11 cellular contexts compared by ENCODE assay signal in the genomic region with DNA sequence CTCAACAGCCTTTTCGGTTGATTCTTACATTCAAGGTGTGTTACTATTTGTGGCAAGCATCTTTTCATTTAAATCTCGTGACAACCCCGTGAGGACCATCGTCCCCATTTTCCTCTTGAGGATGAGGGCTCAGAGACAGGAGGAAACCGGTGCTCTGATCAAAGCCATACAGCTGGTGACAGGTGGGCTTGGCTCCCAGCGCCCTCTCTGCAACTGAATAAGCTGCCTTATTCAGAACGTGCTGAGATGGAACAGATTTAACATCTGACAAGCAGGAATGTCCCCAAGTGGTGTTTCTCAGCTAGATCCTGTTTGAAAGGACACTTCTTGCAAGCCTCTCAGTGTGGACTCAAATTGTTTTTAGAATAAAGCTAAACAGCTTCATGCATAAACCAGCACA. TPM values are rescaled to one million over a fixed set of nuclear protein-coding genes. Genes with fewer than 3 reads are reported as not detected.
DNase-seq lines count a peak whose midpoint lies in the region; FAIRE-seq and TF ChIP-seq lines count a peak whose summit lies in the region.
"Had no signal": no experiment of that assay in that cellular context is flagged by ENCODE, and none has a peak within 500 bp of the region (broad histone marks: within the 10 kb centered on the region; RNA-seq: fewer than 3 reads in every experiment).

No MANE protein-coding gene starts in this region.

- H2BK15ac ChIP-seq in H1 (ENCODE audit: low read length), result no peak overlapping the region

- H2BK20ac ChIP-seq in H1 (ENCODE audit: low read length), result no peak overlapping the region

- H3K9me3 ChIP-seq in breast epithelium (no peaks in the 10 kb centered on the region), H1 (ENCODE audit: insufficient read depth in 2 of 2, low read depth in 1 of 2, low read length in 1 of 2) (no peaks in the 10 kb centered on the region)

- POLR2A ChIA-PET in MCF 10A (lab: Yijun Ruan, JAX) (interaction anchor here (0.7 to 2.1 kb wide), 7 partner anchors 9 to 297 kb away, joined by 3 to 14 read pairs (median 4); a partner anchor contains a TSS), H1 (lab: Charles Lee; ENCODE audit: partially characterized antibody) (interaction anchor here (0.9 to 2.2 kb wide), 5 partner anchors 10 to 34 kb away, joined by 3 to 10 read pairs (median 4); no protein-coding TSS in a partner anchor)

- no peaks in the 10 kb centered on the region for H3K23me2 ChIP-seq in H1 (ENCODE audit: low read depth, low read length)

- no peaks in the 10 kb centered on the region for H3K79me1 ChIP-seq in H1 (ENCODE audit: low read depth, low read length)

- H3K4me3 ChIP-seq in breast epithelium (peak overlapping the region in 1 of 3 donors; percentile 52), H1 (ENCODE audit: extremely low read depth in 1 of 4, insufficient read depth in 2 of 4, low read depth in 3 of 4, low read length in 4 of 4) (no peak overlapping the region), skin epidermis (peak overlapping the region in 4 of 7 experiments; percentile 2 to 44 (median 32))

- no peak overlapping the region for H3K23ac ChIP-seq in H1 (ENCODE audit: insufficient read length)

- H3K36me3 ChIP-seq in breast epithelium, result no peaks in the 10 kb centered on the region
- peaks cover 26 to 71% (median 58%) of the 10 kb centered on the region in 4 experiments for H3K36me3 ChIP-seq in H1 (ENCODE audit: control insufficient read depth in 2 of 4, insufficient read depth in 4 of 4, low read length in 3 of 4)

- no peak for FAIRE-seq in H1 (lab: Jason Lieb, UNC)

- H2AFZ ChIP-seq in H1 (ENCODE audit: low read length), result no peak overlapping the region

- H3K56ac ChIP-seq in H1 (replicated peaks; ENCODE audit: insufficient read length, low read depth, low read length), result no peak overlapping the region

- no peaks in the 10 kb centered on the region for H3K27me3 ChIP-seq in breast epithelium
- no peaks in the 10 kb centered on the region for H3K27me3 ChIP-seq in H1 (replicated peaks in 1 of 4; ENCODE audit: control insufficient read depth in 3 of 4, extremely low read depth in 1 of 4, insufficient read depth in 3 of 4, low read length in 3 of 4)

- TSS peak; percentile 80 for BruUV-seq in MCF 10A (replicated peaks; lab: Mats Ljungman, UMichigan)

- H3K4ac ChIP-seq in H1 (replicated peaks; ENCODE audit: insufficient read length, low read depth, low read length), result no peak overlapping the region

- 0 out of 2 replicates have a peak overlapping the region, but pooled peaks have one; percentile 57 for H4K8ac ChIP-seq in H1 (ENCODE audit: extremely low read depth, insufficient read depth, low read length)

- H2BK5ac ChIP-seq in H1 (ENCODE audit: low read depth, low read length), result no peak overlapping the region

- peak overlapping the region; percentile 69 for H3K4me3 Mint-ChIP-seq in MCF 10A (ENCODE audit: unreplicated experiment)
- H3K4me3 Mint-ChIP-seq: dendritic cell treated with granulocyte-macrophage colony-stimulating factor and Interleukin-4, amounts not matched to agents 40 ng/mL and 50 ng/mL, for 4 days had no signal

- 99% methylated on average over 7 of the region's 7 CpGs; no CpG with 5 or more reads in 1 of the 2 experiments for whole genome bisulfite sequencing in H1 (ENCODE audit: extremely low coverage in 1 of 2, insufficient coverage in 1 of 2, insufficient read length in 1 of 2, insufficient replicate concordance in 2 of 2, low coverage in 1 of 2, low lambda C conversion rate in 2 of 2, missing lambda C conversion rate in 1 of 2), 2 experiments

- no peak for TF ChIP-seq EP300 in H1 (IDR thresholded peaks at IDR 0.05; ENCODE audit: borderline replicate concordance in 1 of 2, low read depth in 2 of 2, low read length in 2 of 2)

- no peaks in the 10 kb centered on the region for H3K4me1 Mint-ChIP-seq in MCF 10A (ENCODE audit: insufficient read depth, unreplicated experiment)

- no peak overlapping the region for H3K4me2 ChIP-seq in H1 (ENCODE audit: insufficient read depth in 1 of 2, low read depth in 2 of 2, low read length in 2 of 2)
- H3K4me2 ChIP-seq: KMS-11 had no signal

- CTCF ChIA-PET in MCF 10A (lab: Yijun Ruan, JAX), result interaction anchor here (0.5 to 4.8 kb wide), 16 partner anchors 8 to 402 kb away, joined by 3 to 96 read pairs (median 4); no protein-coding TSS in a partner anchor
- CTCF ChIA-PET in H1 (lab: Charles Lee; ENCODE audit: partially characterized antibody), result interaction anchor here (0.7 to 10.5 kb wide), 9 partner anchors 10 to 449 kb away, joined by 3 to 192 read pairs (median 11); no protein-coding TSS in a partner anchor

- H4K5ac ChIP-seq in H1 (ENCODE audit: insufficient read length, low read depth, low read length), result no peak overlapping the region

- intact Hi-C loops in MCF 10A (cut with micrococcal nuclease), result no loop called here
- intact Hi-C loops in breast epithelium (cut with DNase I; ENCODE audit: low total_unique reads), result no loop called here

- no peak for DNase-seq in MCF 10A (ENCODE audit: unreplicated experiment)
- no peak for DNase-seq in breast epithelium (ENCODE audit: low spot score in 2 of 2)
- DNase-seq in NCI-H1092 treated with DMSO at 0.1 percent for 48 hours (lab: John Stamatoyannopoulos, UW), result peak; percentile 68
- no peak for DNase-seq in H1 (ENCODE audit: low read depth in 1 of 2, low spot score in 2 of 2)
- no peak for DNase-seq in AML-193 (lab: John Stamatoyannopoulos, UW)
- DNase-seq in SHP77 treated with DMSO at 0.1 percent for 48 hours (lab: John Stamatoyannopoulos, UW), result no peak
- DNase-seq in activated CD4-positive, alpha-beta T cell treated with anti-CD3 and anti-CD28 coated beads, Interleukin-2, amount 50 U/mL, for 4 hours, result no peak
- DNase-seq: T1000 had no signal

- no peak overlapping the region; a peak in 1 of 7 replicates for H3K9ac ChIP-seq in H1 (replicated peaks in 1 of 4; ENCODE audit: extremely low read depth in 1 of 4, low read depth in 3 of 4, low read length in 3 of 4)
- H3K9ac ChIP-seq: KMS-11 had no signal

- no peaks in the 10 kb centered on the region for H3K79me2 ChIP-seq in H1 (ENCODE audit: control insufficient read depth in 1 of 2, insufficient read depth in 2 of 2, low read length in 2 of 2)

- H3K4me1 ChIP-seq in breast epithelium, result no peaks in the 10 kb centered on the region
- no peaks in the 10 kb centered on the region for H3K4me1 ChIP-seq in H1 (replicated peaks in 1 of 4; ENCODE audit: control insufficient read depth in 3 of 4, insufficient read depth in 4 of 4, low read length in 3 of 4)

- H2AK5ac ChIP-seq in H1 (ENCODE audit: low read depth, low read length), result no peak overlapping the region

- no peak overlapping the region for H2BK12ac ChIP-seq in H1 (ENCODE audit: low read depth, low read length)

- no peak overlapping the region for H4K91ac ChIP-seq in H1 (replicated peaks; ENCODE audit: insufficient read length, low read length)

- H3K18ac ChIP-seq in H1 (ENCODE audit: extremely low read depth, low read length), result no peak overlapping the region

- H3K27me3 Mint-ChIP-seq in MCF 10A (ENCODE audit: insufficient read depth, unreplicated experiment), result no peaks in the 10 kb centered on the region

- H3K27ac ChIP-seq in breast epithelium (peak overlapping the region in 1 of 2 donors; percentile 54), H1 (ENCODE audit: low read depth, low read length) (no peak overlapping the region), skin epidermis (peak overlapping the region in 5 of 21 experiments; percentile 21 to 73 (median 38))
- H3K27ac ChIP-seq: KMS-11 had no signal

- H3K36me3 Mint-ChIP-seq in MCF 10A (ENCODE audit: insufficient read depth, unreplicated experiment), result peaks cover 6% of the 10 kb centered on the region

- H2BK120ac ChIP-seq in H1 (replicated peaks; ENCODE audit: low read depth, low read length), result no peak overlapping the region

- TF ChIP-seq RAD21 in H1 (IDR thresholded peaks at IDR 0.05 in 1 of 2, conservative IDR thresholded peaks at IDR 0.05 in 1 of 2; ENCODE audit: low read depth in 2 of 2, low read length in 2 of 2), result no peak

- TF ChIP-seq POLR2A in breast epithelium (IDR thresholded peaks at IDR 0.05) (no peak), H1 (IDR thresholded peaks at IDR 0.05; ENCODE audit: control extremely low read depth in 1 of 2, low read depth in 2 of 2, low read length in 2 of 2) (no peak; a peak in 1 of 3 replicates)

- H3K14ac ChIP-seq in H1 (ENCODE audit: insufficient read length), result no peak overlapping the region

- H4K20me1 ChIP-seq in H1 (replicated peaks in 1 of 2; ENCODE audit: control insufficient read depth in 1 of 2, insufficient read depth in 2 of 2, low read length in 2 of 2), result peaks cover 4% of the 10 kb centered on the region in 2 experiments

- TF ChIP-seq CTCF in MCF 10A (IDR thresholded peaks at IDR 0.05; ENCODE audit: unreplicated experiment) (no peak), breast epithelium (IDR thresholded peaks at IDR 0.05) (no peak), H1 (IDR thresholded peaks at IDR 0.05; ENCODE audit: control extremely low read depth in 1 of 3, insufficient read depth in 1 of 3, low read depth in 1 of 3, low read length in 3 of 3) (no peak)

- no peaks in the 10 kb centered on the region for H3K9me3 Mint-ChIP-seq in MCF 10A (ENCODE audit: unreplicated experiment)
- H3K9me3 Mint-ChIP-seq: dendritic cell treated with granulocyte-macrophage colony-stimulating factor and Interleukin-4, amounts not matched to agents 40 ng/mL and 50 ng/mL, for 4 days had no signal

- peak overlapping the region; percentile 49 for H3K27ac Mint-ChIP-seq in MCF 10A (ENCODE audit: low read depth, unreplicated experiment)
- H3K27ac Mint-ChIP-seq: dendritic cell treated with granulocyte-macrophage colony-stimulating factor and Interleukin-4, amounts not matched to agents 40 ng/mL and 50 ng/mL, for 4 days had no signal

RNA-seq across cellular contexts. Expression of a gene that starts 22.2 kb away (rescaled TPM):
- 64.0 and 70.8 TPM in 2 replicates for total RNA-seq in MCF 10A (2022)
- 10 to 100 TPM; 31.2 to 37.9 (median 34.7) TPM for total RNA-seq in breast epithelium
- total RNA-seq in H1 (2021; fragmentation: NEBNext Ultra II Directional; extraction: Animal tissue kit (Norgen Biotek cat#: 25700)), result 37.9 and 43.7 TPM in 2 replicates
- 18.3 and 22.3 TPM in 2 replicates for polyA plus RNA-seq in H1 (2011; rRNA removed)
- 27.1 TPM for polyA plus RNA-seq in H1 (2011; cell fraction: cytosol; rRNA removed)
- polyA plus RNA-seq in H1 (2011; cell fraction: nucleus; rRNA removed), result 16.9 TPM
- 20.5 to 30.0 TPM (median 24.3 TPM) in 4 replicates for polyA plus RNA-seq in H1 (2012, experiment 1 of 2)
- 2.9 TPM for polyA plus RNA-seq in H1 (2012, experiment 2 of 2)
- polyA plus RNA-seq in H1 (2013, experiment 1 of 2), result 21.8 TPM
- polyA plus RNA-seq in H1 (2013, experiment 2 of 2), result 22.3 TPM
- 47.8 and 64.8 TPM in 2 replicates for polyA minus RNA-seq in H1 (2011; rRNA and poly(A)+ RNA removed)
- 17.2 TPM for polyA minus RNA-seq in H1 (2011; cell fraction: cytosol; rRNA and poly(A)+ RNA removed)
- polyA minus RNA-seq in H1 (2011; cell fraction: nucleus; rRNA and poly(A)+ RNA removed), result 28.5 TPM

RNA-seq across cellular contexts. Expression of a gene that starts 39.0 kb away (rescaled TPM):
- total RNA-seq in MCF 10A (2022), result 8.2 and 15.7 TPM in 2 replicates
- total RNA-seq in breast epithelium, result 10 to 100 TPM; 27.2 to 60.0 (median 52.5) TPM
- 141 and 143 TPM in 2 replicates for total RNA-seq in H1 (2021; fragmentation: NEBNext Ultra II Directional; extraction: Animal tissue kit (Norgen Biotek cat#: 25700))
- polyA plus RNA-seq in H1 (2011; rRNA removed), result 83.7 and 90.0 TPM in 2 replicates
- polyA plus RNA-seq in H1 (2011; cell fraction: cytosol; rRNA removed), result 101 TPM
- polyA plus RNA-seq in H1 (2011; cell fraction: nucleus; rRNA removed), result 136 TPM
- polyA plus RNA-seq in H1 (2012, experiment 1 of 2), result 78.6 to 104 TPM (median 83.3 TPM) in 4 replicates
- polyA plus RNA-seq in H1 (2012, experiment 2 of 2), result 47.5 TPM
- polyA plus RNA-seq in H1 (2013, experiment 1 of 2), result 73.7 TPM
- polyA plus RNA-seq in H1 (2013, experiment 2 of 2), result 66.5 TPM
- polyA minus RNA-seq in H1 (2011; rRNA and poly(A)+ RNA removed), result 118 and 127 TPM in 2 replicates
- polyA minus RNA-seq in H1 (2011; cell fraction: cytosol; rRNA and poly(A)+ RNA removed), result 56.6 TPM
- polyA minus RNA-seq in H1 (2011; cell fraction: nucleus; rRNA and poly(A)+ RNA removed), result 80.8 TPM

Comparison
In these comparisons a context has a peak if more than half of its experiments do, and no peak if none do; other contexts are left out.
1. H3K4me3 ChIP-seq: peak in skin epidermis (4 of 7); none in H1 (0 of 4).